ENCODE assay signal across 1 cellular context in the genomic region with DNA sequence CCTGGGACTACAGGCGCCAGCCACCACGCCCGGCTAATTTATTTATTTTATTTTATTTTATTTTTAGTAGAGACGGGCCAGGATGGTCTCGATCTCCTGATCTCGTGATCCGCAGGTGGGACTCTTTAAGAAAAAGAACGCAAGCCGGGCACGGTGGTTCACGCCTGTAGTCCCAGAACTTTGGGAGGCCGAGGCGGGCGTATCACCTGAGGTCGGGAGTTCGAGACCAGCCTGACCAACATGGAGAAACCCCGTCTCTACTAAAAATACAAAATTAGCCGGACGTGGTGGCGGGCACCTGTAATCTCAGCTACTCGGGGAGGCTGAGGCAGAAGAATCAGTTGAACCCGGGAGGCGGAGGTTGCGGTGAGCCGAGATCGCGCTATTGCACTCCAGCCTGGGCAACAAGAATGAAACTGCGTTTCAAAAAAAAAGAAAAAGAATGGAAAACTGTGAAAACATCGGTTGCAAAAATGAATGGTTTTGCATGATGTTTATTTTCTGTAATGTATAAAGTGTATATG.
A peak's percentile ranks its signal among the peaks of the same experiment; 100 is the strongest.
TF ChIP-seq lines count a peak whose summit lies in the region.

No MANE protein-coding gene starts in this region.

TF ChIP-seq in GM12878, 131 proteins besides CTCF, POLR2A, EP300 and RAD21:
- TF ChIP-seq, protein P1, sequence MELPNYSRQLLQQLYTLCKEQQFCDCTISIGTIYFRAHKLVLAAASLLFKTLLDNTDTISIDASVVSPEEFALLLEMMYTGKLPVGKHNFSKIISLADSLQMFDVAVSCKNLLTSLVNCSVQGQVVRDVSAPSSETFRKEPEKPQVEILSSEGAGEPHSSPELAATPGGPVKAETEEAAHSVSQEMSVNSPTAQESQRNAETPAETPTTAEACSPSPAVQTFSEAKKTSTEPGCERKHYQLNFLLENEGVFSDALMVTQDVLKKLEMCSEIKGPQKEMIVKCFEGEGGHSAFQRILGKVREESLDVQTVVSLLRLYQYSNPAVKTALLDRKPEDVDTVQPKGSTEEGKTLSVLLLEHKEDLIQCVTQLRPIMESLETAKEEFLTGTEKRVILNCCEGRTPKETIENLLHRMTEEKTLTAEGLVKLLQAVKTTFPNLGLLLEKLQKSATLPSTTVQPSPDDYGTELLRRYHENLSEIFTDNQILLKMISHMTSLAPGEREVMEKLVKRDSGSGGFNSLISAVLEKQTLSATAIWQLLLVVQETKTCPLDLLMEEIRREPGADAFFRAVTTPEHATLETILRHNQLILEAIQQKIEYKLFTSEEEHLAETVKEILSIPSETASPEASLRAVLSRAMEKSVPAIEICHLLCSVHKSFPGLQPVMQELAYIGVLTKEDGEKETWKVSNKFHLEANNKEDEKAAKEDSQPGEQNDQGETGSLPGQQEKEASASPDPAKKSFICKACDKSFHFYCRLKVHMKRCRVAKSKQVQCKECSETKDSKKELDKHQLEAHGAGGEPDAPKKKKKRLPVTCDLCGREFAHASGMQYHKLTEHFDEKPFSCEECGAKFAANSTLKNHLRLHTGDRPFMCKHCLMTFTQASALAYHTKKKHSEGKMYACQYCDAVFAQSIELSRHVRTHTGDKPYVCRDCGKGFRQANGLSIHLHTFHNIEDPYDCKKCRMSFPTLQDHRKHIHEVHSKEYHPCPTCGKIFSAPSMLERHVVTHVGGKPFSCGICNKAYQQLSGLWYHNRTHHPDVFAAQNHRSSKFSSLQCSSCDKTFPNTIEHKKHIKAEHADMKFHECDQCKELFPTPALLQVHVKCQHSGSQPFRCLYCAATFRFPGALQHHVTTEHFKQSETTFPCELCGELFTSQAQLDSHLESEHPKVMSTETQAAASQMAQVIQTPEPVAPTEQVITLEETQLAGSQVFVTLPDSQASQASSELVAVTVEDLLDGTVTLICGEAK (IDR thresholded peaks at IDR 0.05; ENCODE audit: borderline replicate concordance) = peak; percentile 62
- TF ChIP-seq, protein P2, sequence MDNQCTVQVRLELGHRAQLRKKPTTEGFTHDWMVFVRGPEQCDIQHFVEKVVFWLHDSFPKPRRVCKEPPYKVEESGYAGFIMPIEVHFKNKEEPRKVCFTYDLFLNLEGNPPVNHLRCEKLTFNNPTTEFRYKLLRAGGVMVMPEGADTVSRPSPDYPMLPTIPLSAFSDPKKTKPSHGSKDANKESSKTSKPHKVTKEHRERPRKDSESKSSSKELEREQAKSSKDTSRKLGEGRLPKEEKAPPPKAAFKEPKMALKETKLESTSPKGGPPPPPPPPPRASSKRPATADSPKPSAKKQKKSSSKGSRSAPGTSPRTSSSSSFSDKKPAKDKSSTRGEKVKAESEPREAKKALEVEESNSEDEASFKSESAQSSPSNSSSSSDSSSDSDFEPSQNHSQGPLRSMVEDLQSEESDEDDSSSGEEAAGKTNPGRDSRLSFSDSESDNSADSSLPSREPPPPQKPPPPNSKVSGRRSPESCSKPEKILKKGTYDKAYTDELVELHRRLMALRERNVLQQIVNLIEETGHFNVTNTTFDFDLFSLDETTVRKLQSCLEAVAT (IDR thresholded peaks at IDR 0.05) = peak; percentile 99
